In the genomic region with DNA sequence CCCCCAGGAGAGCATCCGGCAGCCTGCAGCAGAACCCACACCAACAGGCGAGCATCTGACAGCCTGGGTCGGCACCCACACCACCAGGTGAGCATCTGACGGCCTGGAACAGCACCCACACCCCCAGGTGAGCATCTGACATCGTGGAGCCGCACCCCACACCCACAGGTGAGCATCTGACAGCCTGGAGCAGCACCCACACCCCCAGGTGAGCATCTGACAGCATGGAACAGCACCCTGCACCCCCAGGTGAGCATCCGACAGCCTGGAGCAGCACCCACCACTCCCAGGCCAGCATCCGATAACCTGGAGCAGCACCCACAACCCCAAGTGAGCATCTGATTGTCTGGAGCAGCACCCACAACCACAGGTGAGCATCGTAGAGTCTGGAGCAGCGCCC, we compare ENCODE assay signal across 3 cellular contexts. TPM values are rescaled to one million over a fixed set of nuclear protein-coding genes. Genes with fewer than 3 reads are reported as not detected.
"Had no signal": no experiment of that assay in that cellular context is flagged by ENCODE, and none has a peak within 500 bp of the region (broad histone marks: within the 10 kb centered on the region; RNA-seq: fewer than 3 reads in every experiment).

No MANE protein-coding gene starts in this region.

RNA-seq across cellular contexts. Expression of gene MMEL1, which starts 43.9 kb away (rescaled TPM):
- total RNA-seq: LHCN-M2, M059J, MCF 10A had no signal
